In the genomic region with DNA sequence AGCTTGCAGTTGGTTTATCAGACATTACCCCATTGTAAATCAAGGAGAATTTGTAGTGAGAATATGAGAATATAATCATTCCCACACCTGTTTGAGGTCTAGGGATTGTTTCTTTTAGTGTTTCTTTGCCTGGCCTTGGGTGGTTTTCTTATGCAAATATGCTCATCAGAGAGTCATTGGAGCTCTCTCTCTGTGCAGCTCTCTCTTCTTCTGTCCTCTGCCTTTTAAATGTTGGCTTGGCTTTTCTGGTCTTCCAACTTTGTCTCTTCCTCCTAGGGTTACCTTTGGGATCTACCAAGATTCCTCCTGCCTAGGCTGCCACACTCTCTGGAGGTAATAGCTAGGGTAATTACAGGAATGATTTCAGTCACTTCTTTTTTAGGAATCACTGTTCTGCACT, we compare ENCODE assay signal across 26 cellular contexts.
"Had no signal": no experiment of that assay in that cellular context is flagged by ENCODE, and none has a peak within 500 bp of the region (broad histone marks: within the 10 kb centered on the region; RNA-seq: fewer than 3 reads in every experiment).

No MANE protein-coding gene starts in this region.

- H3K4me3 ChIP-seq: coronary artery, esophagus muscularis mucosa, gastroesophageal sphincter, heart left ventricle, hepatocyte, left lung, ovary, right lobe of liver, transverse colon, upper lobe of right lung, uterus had no signal

- DNase-seq: dermis blood vessel endothelial cell; effector memory CD4-positive, alpha-beta T cell; foreskin keratinocyte; heart left ventricle; kidney; left cardiac atrium; left lung; mesendoderm; midbrain; naive thymus-derived CD4-positive, alpha-beta T cell; occipital lobe; ovary; right lobe of liver; small intestine; stimulated activated CD4-positive, alpha-beta T cell treated with anti-CD3 and anti-CD28 coated beads, Interleukin-15, amount 100 ng/mL, for 24 hours; stimulated activated CD4-positive, alpha-beta T cell treated with anti-CD3 and anti-CD28 coated beads, Interleukin-2, amount 100 ng/mL, for 48 hours; stimulated activated naive B cell treated with anti-CD40 and anti-IgM and Interleukin-4, amounts not matched to agents 10 μg/mL and 1 μg/mL and 100 μg/mL, for 72 hours; transverse colon; upper lobe of right lung; uterus had no signal

- H3K79me2 ChIP-seq: hepatocyte had no signal

- H3K36me3 ChIP-seq: esophagus muscularis mucosa, gastroesophageal sphincter, heart left ventricle, left lung, ovary, right lobe of liver, transverse colon, upper lobe of right lung, uterus had no signal

- ATAC-seq: foreskin keratinocyte; gastroesophageal sphincter; heart left ventricle; left cardiac atrium; left lung; naive thymus-derived CD4-positive, alpha-beta T cell; right lobe of liver; stimulated activated naive B cell treated with anti-CD40 and anti-IgM and Interleukin-4, amounts not matched to agents 10 μg/mL and 1 μg/mL and 100 μg/mL, for 72 hours; upper lobe of right lung had no signal

- H3K27ac ChIP-seq: coronary artery, esophagus muscularis mucosa, foreskin keratinocyte, gastroesophageal sphincter, heart left ventricle, hepatocyte, left lung, ovary, right lobe of liver, transverse colon, upper lobe of right lung, uterus had no signal

- H3K4me1 Mint-ChIP-seq: naive thymus-derived CD4-positive, alpha-beta T cell; stimulated activated naive B cell treated with anti-CD40 and anti-IgM and Interleukin-4, amounts not matched to agents 10 μg/mL and 1 μg/mL and 100 μg/mL, for 72 hours had no signal

- H3K36me3 Mint-ChIP-seq: naive thymus-derived CD4-positive, alpha-beta T cell; stimulated activated naive B cell treated with anti-CD40 and anti-IgM and Interleukin-4, amounts not matched to agents 10 μg/mL and 1 μg/mL and 100 μg/mL, for 72 hours had no signal

- H3K9me3 ChIP-seq: esophagus muscularis mucosa, gastroesophageal sphincter, heart left ventricle, left lung, ovary, right lobe of liver, transverse colon, upper lobe of right lung, uterus had no signal

- H3K4me1 ChIP-seq: gastroesophageal sphincter, heart left ventricle, left lung, right lobe of liver, transverse colon, upper lobe of right lung, uterus had no signal

- H3K27ac Mint-ChIP-seq: nephron; stimulated activated naive B cell treated with anti-CD40 and anti-IgM and Interleukin-4, amounts not matched to agents 10 μg/mL and 1 μg/mL and 100 μg/mL, for 72 hours; stimulated activated naive CD8-positive, alpha-beta T cell treated with anti-CD3 and anti-CD28 coated beads, Interleukin-15, Interleukin-2, amounts not matched to agents 100 ng/mL and 50 ng/mL, for 24 hours had no signal

- H2AFZ ChIP-seq: hepatocyte had no signal

- H3K27me3 Mint-ChIP-seq: stimulated activated naive CD8-positive, alpha-beta T cell treated with anti-CD3 and anti-CD28 coated beads, Interleukin-15, Interleukin-2, amounts not matched to agents 100 ng/mL and 50 ng/mL, for 24 hours had no signal

- H3K27me3 ChIP-seq: esophagus muscularis mucosa, foreskin keratinocyte, gastroesophageal sphincter, heart left ventricle, hepatocyte, left lung, ovary, right lobe of liver, transverse colon, upper lobe of right lung, uterus had no signal

- H3K4me3 Mint-ChIP-seq: naive thymus-derived CD4-positive, alpha-beta T cell; nephron; stimulated activated naive B cell treated with anti-CD40 and anti-IgM and Interleukin-4, amounts not matched to agents 10 μg/mL and 1 μg/mL and 100 μg/mL, for 72 hours; stimulated activated naive CD8-positive, alpha-beta T cell treated with anti-CD3 and anti-CD28 coated beads, Interleukin-15, Interleukin-2, amounts not matched to agents 100 ng/mL and 50 ng/mL, for 24 hours had no signal

- H3K4me2 ChIP-seq: hepatocyte had no signal

- H3K9me3 Mint-ChIP-seq: stimulated activated naive CD8-positive, alpha-beta T cell treated with anti-CD3 and anti-CD28 coated beads, Interleukin-15, Interleukin-2, amounts not matched to agents 100 ng/mL and 50 ng/mL, for 24 hours had no signal
